Comparison of ENCODE assay signal across 11 cellular contexts in genomic region chrX:133689997-133690599, GRCh38.
"Had no signal": no experiment of that assay in that cellular context is flagged by ENCODE, and none has a peak within 500 bp of the region (broad histone marks: within the 10 kb centered on the region; RNA-seq: fewer than 3 reads in every experiment).

No MANE protein-coding gene starts in this region.

- DNase-seq: GM23248, GOT3, H7, H9, HCEC 1CT, HFFc6 had no signal

- H2AFZ ChIP-seq: GM23248, GM23338 had no signal

- H3K9ac ChIP-seq: GM23248 had no signal

- FAIRE-seq: H1, H54 had no signal

- H3K9me3 ChIP-seq: HAP-1 had no signal

- ATAC-seq: GM23338, HCT116 had no signal

- H3K4me3 ChIP-seq: GM23248, GM23338, HAP-1 had no signal

- H3K4me2 ChIP-seq: GM23338 had no signal

- H3K27ac ChIP-seq: GM23248 had no signal
